Comparison of ENCODE assay signal across 1 cellular context in the genomic region with DNA sequence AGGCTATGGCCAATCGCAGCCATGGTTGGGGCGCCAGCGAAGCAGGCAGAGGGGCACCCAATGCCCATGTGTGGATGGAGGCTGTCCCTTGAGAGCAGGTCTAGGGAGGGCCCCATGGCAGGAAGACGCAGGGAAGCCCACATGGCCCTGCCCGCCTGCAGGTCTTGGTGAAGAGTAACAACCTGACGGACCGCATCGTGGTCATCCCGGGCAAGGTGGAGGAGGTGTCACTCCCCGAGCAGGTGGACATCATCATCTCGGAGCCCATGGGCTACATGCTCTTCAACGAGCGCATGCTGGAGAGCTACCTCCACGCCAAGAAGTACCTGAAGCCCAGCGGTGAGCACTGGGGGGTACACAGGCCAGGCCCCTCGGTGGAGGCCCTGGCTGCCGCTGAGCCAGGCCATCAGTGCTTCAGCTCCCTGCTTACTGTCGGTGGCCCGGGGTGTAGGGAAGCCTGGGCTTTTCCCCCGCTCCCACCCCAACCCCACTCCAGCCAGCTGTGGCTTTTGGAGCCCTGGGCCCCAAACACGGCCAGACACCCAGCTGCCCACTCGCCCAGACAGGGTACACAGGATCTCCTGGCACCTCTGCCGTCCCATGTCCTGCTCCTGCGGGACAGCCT.
TF ChIP-seq lines count a peak whose summit lies in the region.

No MANE protein-coding gene starts in this region.

TF ChIP-seq in IMR-90, 13 proteins besides CTCF, POLR2A, EP300 and RAD21:
- TF ChIP-seq RCOR1 (IDR thresholded peaks at IDR 0.05; ENCODE audit: insufficient replicate concordance, low read length), result no peak
- TF ChIP-seq RFX5 (IDR thresholded peaks at IDR 0.05; ENCODE audit: low read depth, low read length), result no peak
- no peak for TF ChIP-seq ELK1 (IDR thresholded peaks at IDR 0.05; ENCODE audit: borderline replicate concordance, low read depth, low read length)
- no peak for TF ChIP-seq SMC3 (IDR thresholded peaks at IDR 0.05; ENCODE audit: low read depth, low read length)
- no peak for TF ChIP-seq USF2 (IDR thresholded peaks at IDR 0.05; ENCODE audit: low read depth, low read length)
- TF ChIP-seq CEBPB (IDR thresholded peaks at IDR 0.05; ENCODE audit: low read depth, low read length), result no peak
- no peak for TF ChIP-seq MAFK (IDR thresholded peaks at IDR 0.05; ENCODE audit: low read depth, low read length)
- no peak for TF ChIP-seq BHLHE40 (IDR thresholded peaks at IDR 0.05; ENCODE audit: low read depth, low read length)
- no peak for TF ChIP-seq MAZ (IDR thresholded peaks at IDR 0.05; ENCODE audit: borderline replicate concordance, low read depth, low read length)
- no peak for TF ChIP-seq FOS (IDR thresholded peaks at IDR 0.05; ENCODE audit: low read depth, low read length)
